Comparison of ENCODE assay signal across 13 cellular contexts in the genomic region with DNA sequence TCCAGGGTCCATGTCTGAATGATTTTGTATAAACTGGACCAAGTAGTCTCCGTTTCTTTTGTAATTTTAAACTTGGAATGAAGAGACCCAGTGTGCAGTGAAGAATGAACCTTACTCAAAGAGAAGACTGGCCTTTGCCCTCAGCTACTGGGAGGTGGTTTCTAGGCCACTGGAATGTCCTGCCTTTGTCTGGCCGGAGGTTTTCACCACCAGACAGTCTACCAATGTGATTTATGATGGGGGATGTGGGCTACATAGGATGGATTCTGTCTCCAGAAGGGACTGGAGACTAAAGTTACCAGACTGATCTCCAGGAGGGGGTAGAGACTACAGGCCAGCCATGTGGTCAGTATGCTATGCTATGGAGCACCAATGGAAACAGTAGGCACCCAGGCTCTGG.
"Had no signal": no experiment of that assay in that cellular context is flagged by ENCODE, and none has a peak within 500 bp of the region (broad histone marks: within the 10 kb centered on the region; RNA-seq: fewer than 3 reads in every experiment).

No MANE protein-coding gene starts in this region.

- H3K4me1 Mint-ChIP-seq: naive B cell had no signal

- H3K4me3 Mint-ChIP-seq: naive B cell had no signal

- DNase-seq: activated CD4-positive, alpha-beta T cell treated with anti-CD3 and anti-CD28 coated beads, Interleukin-2, amount 50 U/mL, for 4 hours; activated CD4-positive, CD25-positive, alpha-beta regulatory T cell treated with anti-CD3 and anti-CD28 coated beads, Interleukin-2, amount 50 U/mL, for 72 hours; activated naive CD4-positive, alpha-beta T cell; activated T-cell treated with anti-CD3 and anti-CD28 coated beads for 4 hours; aorta; lower lobe of right lung; naive B cell; stimulated activated CD4-positive, alpha-beta T cell treated with anti-CD3 and anti-CD28 coated beads, Interleukin-15, amount 100 ng/mL, for 24 hours; stimulated activated CD4-positive, alpha-beta T cell treated with anti-CD3 and anti-CD28 coated beads, Interleukin-4, amount 100 ng/mL, for 1 hour; stimulated activated naive CD4-positive, alpha-beta T cell treated with Interleukin-2 at 50 U/mL for 16 hours; substantia nigra; T-helper 9 cell; upper lobe of right lung had no signal

- H3K36me3 Mint-ChIP-seq: naive B cell had no signal
